In the genomic region with DNA sequence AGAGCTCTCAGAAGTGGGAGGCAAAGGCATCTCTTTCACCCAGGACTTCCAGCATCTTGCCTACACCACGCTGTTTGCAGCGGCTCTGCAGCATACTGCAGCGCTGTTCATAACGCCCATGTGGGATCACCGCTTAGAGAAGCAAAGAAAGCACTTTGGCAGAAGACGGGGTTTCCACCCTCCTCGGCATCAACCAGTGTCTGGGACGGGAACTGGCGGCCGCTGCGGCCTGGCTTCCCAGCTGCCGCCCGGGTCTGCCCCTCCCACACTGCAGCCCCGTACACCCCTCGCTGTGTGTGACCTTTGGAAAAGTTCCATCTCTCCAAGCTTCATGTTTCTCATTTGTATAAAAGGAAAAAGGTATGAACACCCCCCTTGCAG, we compare ENCODE assay signal across 8 cellular contexts. TPM values are rescaled to one million over a fixed set of nuclear protein-coding genes. Genes with fewer than 3 reads are reported as not detected.
DNase-seq lines count a peak whose midpoint lies in the region; ATAC-seq, FAIRE-seq and TF ChIP-seq lines count a peak whose summit lies in the region.

No MANE protein-coding gene starts in this region.

- H3K4me2 ChIP-seq in endothelial cell of umbilical vein (ENCODE audit: insufficient read depth, low read length): peak overlapping the region; percentile 41

- H3K27ac ChIP-seq in endothelial cell of umbilical vein (ENCODE audit: insufficient read depth, low read depth, low read length): no peak overlapping the region
- peak overlapping the region; percentile 78 for H3K27ac ChIP-seq in stomach smooth muscle (ENCODE audit: low read length)

- no peaks in the 10 kb centered on the region for H3K9me1 ChIP-seq in endothelial cell of umbilical vein (replicated peaks; ENCODE audit: control insufficient read depth, extremely low read depth, insufficient read depth, low read length)

- H3K4me1 ChIP-seq in endothelial cell of umbilical vein (ENCODE audit: control insufficient read depth, extremely low read depth, insufficient read depth, low read length): peaks cover 13% of the 10 kb centered on the region
- peaks cover 21% of the 10 kb centered on the region for H3K4me1 ChIP-seq in stomach smooth muscle (ENCODE audit: control insufficient read depth, insufficient read depth, low read length)

- no peaks in the 10 kb centered on the region for H3K27me3 ChIP-seq in MG63
- no peaks in the 10 kb centered on the region for H3K27me3 ChIP-seq in endothelial cell of umbilical vein (ENCODE audit: control insufficient read depth in 2 of 2, insufficient read depth in 2 of 2, low read length in 2 of 2)
- H3K27me3 ChIP-seq in stomach smooth muscle (ENCODE audit: control insufficient read depth in 1 of 2, insufficient read depth in 2 of 2, low read length in 2 of 2): no peaks in the 10 kb centered on the region

- no peaks in the 10 kb centered on the region for H3K27me3 Mint-ChIP-seq in activated CD8-positive, alpha-beta T cell treated with anti-CD3 and anti-CD28 coated beads for 36 hours
- no peaks in the 10 kb centered on the region for H3K27me3 Mint-ChIP-seq in memory B cell

- H2AFZ ChIP-seq in endothelial cell of umbilical vein (ENCODE audit: low read depth, low read length): peak overlapping the region; percentile 27

- no peaks in the 10 kb centered on the region for H3K9me3 ChIP-seq in MG63
- H3K9me3 ChIP-seq in endothelial cell of umbilical vein (replicated peaks; ENCODE audit: control insufficient read depth, insufficient read depth, low read length): no peaks in the 10 kb centered on the region
- no peaks in the 10 kb centered on the region for H3K9me3 ChIP-seq in stomach smooth muscle (ENCODE audit: control insufficient read depth in 2 of 2, low read length in 2 of 2)

- dilution Hi-C loops in endothelial cell of umbilical vein (cut with MboI; ENCODE audit: extremely low pct_ligation_motif_present, low sequenced_read_pairs): no loop called here

- TF ChIP-seq POLR2A in endothelial cell of umbilical vein (IDR thresholded peaks at IDR 0.05; ENCODE audit: low read depth, low read length): no peak

- H4K20me1 ChIP-seq in endothelial cell of umbilical vein (replicated peaks; ENCODE audit: control insufficient read depth, extremely low read depth, insufficient read depth, low read length): no peaks in the 10 kb centered on the region

- H3K4me1 Mint-ChIP-seq in activated CD8-positive, alpha-beta T cell treated with anti-CD3 and anti-CD28 coated beads for 36 hours (ENCODE audit: low read depth): peaks cover 46% of the 10 kb centered on the region
- H3K4me1 Mint-ChIP-seq in memory B cell: peaks cover 30% of the 10 kb centered on the region

- no TSS peak for BruUV-seq in endothelial cell of umbilical vein (replicated peaks; lab: Mats Ljungman, UMichigan)

- H3K79me2 ChIP-seq in endothelial cell of umbilical vein (ENCODE audit: control insufficient read depth, insufficient read depth, low read length): no peaks in the 10 kb centered on the region

- peak; percentile 38 for FAIRE-seq in endothelial cell of umbilical vein (lab: Jason Lieb, UNC)

- no peak for TF ChIP-seq CTCF in activated CD8-positive, alpha-beta T cell treated with anti-CD3 and anti-CD28 coated beads for 36 hours (IDR thresholded peaks at IDR 0.05)
- TF ChIP-seq CTCF in endothelial cell of umbilical vein (IDR thresholded peaks at IDR 0.05; ENCODE audit: extremely low read depth in 1 of 2, insufficient read depth in 1 of 2, low read depth in 1 of 2, low read length in 2 of 2): no peak

- peaks cover 6% of the 10 kb centered on the region for H3K36me3 Mint-ChIP-seq in activated CD8-positive, alpha-beta T cell treated with anti-CD3 and anti-CD28 coated beads for 36 hours (ENCODE audit: low read depth)
- H3K36me3 Mint-ChIP-seq in memory B cell: peaks cover 2% of the 10 kb centered on the region

- no peaks in the 10 kb centered on the region for H3K9me3 Mint-ChIP-seq in activated CD8-positive, alpha-beta T cell treated with anti-CD3 and anti-CD28 coated beads for 36 hours
- H3K9me3 Mint-ChIP-seq in memory B cell: no peaks in the 10 kb centered on the region

- H3K36me3 ChIP-seq in MG63 (no peaks in the 10 kb centered on the region), endothelial cell of umbilical vein (ENCODE audit: control insufficient read depth in 2 of 2, extremely low read depth in 1 of 2, insufficient read depth in 2 of 2, low read length in 2 of 2) (peaks cover 0 to 5% of the 10 kb centered on the region in 2 experiments), stomach smooth muscle (ENCODE audit: control insufficient read depth in 2 of 2, insufficient read depth in 2 of 2, low read length in 2 of 2) (peaks cover 4 to 6% of the 10 kb centered on the region in 2 donors)

- POLR2A ChIA-PET in activated CD8-positive, alpha-beta T cell treated with anti-CD3 and anti-CD28 coated beads for 36 hours (lab: Charles Lee): interaction anchor here (1.0 to 3.2 kb wide), 7 partner anchors 10 to 36 kb away, joined by 3 to 25 read pairs (median 4); a partner anchor contains a TSS
- POLR2A ChIA-PET in endothelial cell of umbilical vein (lab: Charles Lee): interaction anchor here (0.9 kb wide), 1 partner anchor 51 kb away, joined by 4 read pairs; no protein-coding TSS in a partner anchor

- peak overlapping the region; percentile 61 for H3K9ac ChIP-seq in endothelial cell of umbilical vein (replicated peaks; ENCODE audit: extremely low read depth, insufficient read depth, low read length)
- H3K9ac ChIP-seq in stomach smooth muscle (ENCODE audit: low read length in 2 of 2): peak overlapping the region; percentile 79 to 81

- H3K27ac Mint-ChIP-seq in activated CD8-positive, alpha-beta T cell treated with anti-CD3 and anti-CD28 coated beads for 36 hours: peak overlapping the region; percentile 83
- peak overlapping the region; percentile 99 for H3K27ac Mint-ChIP-seq in memory B cell

- peak overlapping the region; percentile 63 for H3K4me3 ChIP-seq in MG63
- peak overlapping the region; percentile 19 to 62 (median 50) for H3K4me3 ChIP-seq in endothelial cell of umbilical vein (replicated peaks in 1 of 3; ENCODE audit: insufficient read depth in 1 of 3, low read depth in 1 of 3, low read length in 3 of 3)
- H3K4me3 ChIP-seq in stomach smooth muscle (ENCODE audit: low read length in 2 of 2): peak overlapping the region; percentile 75 to 92

- intact Hi-C loops in activated CD8-positive, alpha-beta T cell treated with anti-CD3 and anti-CD28 coated beads for 36 hours (cut with micrococcal nuclease): no loop called here
- intact Hi-C loops in endothelial cell of umbilical vein (cut with micrococcal nuclease): loop anchor here (1.0 kb wide), 1 partner anchor 13 kb away; a partner anchor contains a TSS

- peak overlapping the region; percentile 99 for H3K4me3 Mint-ChIP-seq in activated CD8-positive, alpha-beta T cell treated with anti-CD3 and anti-CD28 coated beads for 36 hours
- H3K4me3 Mint-ChIP-seq in memory B cell: peak overlapping the region; percentile 96

- CTCF ChIA-PET in activated CD8-positive, alpha-beta T cell treated with anti-CD3 and anti-CD28 coated beads for 36 hours (lab: Charles Lee): no interaction called here
- CTCF ChIA-PET in endothelial cell of umbilical vein (lab: Charles Lee): no interaction called here

- DNase-seq in NCI-H748 (lab: John Stamatoyannopoulos, UW; ENCODE audit: unreplicated experiment): peak; percentile 38
- DNase-seq in NCI-H748 treated with DMSO at 0.1 percent for 48 hours (lab: John Stamatoyannopoulos, UW): no peak
- peak; percentile 34 for DNase-seq in MG63
- DNase-seq in activated CD8-positive, alpha-beta T cell treated with anti-CD3 and anti-CD28 coated beads for 36 hours: peak; percentile 55
- DNase-seq in endothelial cell of umbilical vein (ENCODE audit: low read depth, low spot score): no peak
- peak in 1 of 2 donors; percentile 27 for DNase-seq in memory B cell (ENCODE audit: low spot score in 2 of 2)

- ATAC-seq in activated CD8-positive, alpha-beta T cell treated with anti-CD3 and anti-CD28 coated beads for 36 hours: peak; percentile 32
- ATAC-seq in memory B cell (ENCODE audit: low read depth) (peak; percentile 41), HG03039 (IDR thresholded peaks at IDR 0.05; ENCODE audit: unreplicated experiment) (no peak)

RNA-seq across cellular contexts. Expression of a gene that starts 0.5 kb away (rescaled TPM):
- 2.6 and 3.6 TPM in 2 replicates for total RNA-seq in MG63 (2014; rRNA removed; shearing (Covaris generic); ENCODE audit: low replicate concordance)
- total RNA-seq in activated CD8-positive, alpha-beta T cell treated with anti-CD3 and anti-CD28 coated beads for 36 hours: 1 to 10 TPM; 4.6 to 4.9 TPM
- total RNA-seq in endothelial cell of umbilical vein: 8.7 and 11.0 TPM in 2 replicates
- polyA plus RNA-seq in endothelial cell of umbilical vein: 9.3 and 9.6 TPM in 2 replicates
- polyA plus RNA-seq in endothelial cell of umbilical vein (2011; cell fraction: cytosol; rRNA removed): 6.6 and 7.1 TPM in 2 replicates
- 7.1 TPM in 2 replicates for polyA plus RNA-seq in endothelial cell of umbilical vein (2011; cell fraction: nucleus; rRNA removed)
- 4.5 and 5.3 TPM in 2 replicates for polyA plus RNA-seq in endothelial cell of umbilical vein (2012)
- polyA minus RNA-seq in endothelial cell of umbilical vein: 7.7 and 10.6 TPM in 2 replicates
- 5.8 TPM for polyA minus RNA-seq in endothelial cell of umbilical vein (2011; cell fraction: cytosol; rRNA and poly(A)+ RNA removed)
- 4.5 and 4.6 TPM in 2 replicates for polyA minus RNA-seq in endothelial cell of umbilical vein (2011; cell fraction: nucleus; rRNA and poly(A)+ RNA removed)

RNA-seq across cellular contexts. Expression of a gene that starts 13.4 kb away (rescaled TPM):
- 26.8 and 33.2 TPM in 2 replicates for total RNA-seq in MG63 (2014; rRNA removed; shearing (Covaris generic); ENCODE audit: low replicate concordance)
- 10 to 100 TPM; 46.0 to 47.3 TPM for total RNA-seq in activated CD8-positive, alpha-beta T cell treated with anti-CD3 and anti-CD28 coated beads for 36 hours
- 31.0 and 33.5 TPM in 2 replicates for total RNA-seq in endothelial cell of umbilical vein
- 32.4 and 33.4 TPM in 2 replicates for polyA plus RNA-seq in endothelial cell of umbilical vein
- polyA plus RNA-seq in endothelial cell of umbilical vein (2011; cell fraction: cytosol; rRNA removed): 20.6 and 20.8 TPM in 2 replicates
- 49.7 and 51.3 TPM in 2 replicates for polyA plus RNA-seq in endothelial cell of umbilical vein (2011; cell fraction: nucleus; rRNA removed)
- 17.4 and 18.1 TPM in 2 replicates for polyA plus RNA-seq in endothelial cell of umbilical vein (2012)
- polyA minus RNA-seq in endothelial cell of umbilical vein: 21.5 and 29.3 TPM in 2 replicates
- polyA minus RNA-seq in endothelial cell of umbilical vein (2011; cell fraction: cytosol; rRNA and poly(A)+ RNA removed): 16.2 TPM
- polyA minus RNA-seq in endothelial cell of umbilical vein (2011; cell fraction: nucleus; rRNA and poly(A)+ RNA removed): 18.3 and 19.4 TPM in 2 replicates

RNA-seq across cellular contexts. Expression of a gene that starts 13.7 kb away (rescaled TPM):
- 88.3 and 102 TPM in 2 replicates for total RNA-seq in MG63 (2014; rRNA removed; shearing (Covaris generic); ENCODE audit: low replicate concordance)
- 100 to 1,000 TPM; 127 to 128 TPM for total RNA-seq in activated CD8-positive, alpha-beta T cell treated with anti-CD3 and anti-CD28 coated beads for 36 hours
- total RNA-seq in endothelial cell of umbilical vein: 104 and 106 TPM in 2 replicates
- 116 TPM in 2 replicates for polyA plus RNA-seq in endothelial cell of umbilical vein
- polyA plus RNA-seq in endothelial cell of umbilical vein (2011; cell fraction: cytosol; rRNA removed): 88.1 and 97.4 TPM in 2 replicates
- polyA plus RNA-seq in endothelial cell of umbilical vein (2011; cell fraction: nucleus; rRNA removed): 213 and 215 TPM in 2 replicates
- 103 and 108 TPM in 2 replicates for polyA plus RNA-seq in endothelial cell of umbilical vein (2012)
- polyA minus RNA-seq in endothelial cell of umbilical vein: 136 and 158 TPM in 2 replicates
- polyA minus RNA-seq in endothelial cell of umbilical vein (2011; cell fraction: cytosol; rRNA and poly(A)+ RNA removed): 36.8 TPM
- polyA minus RNA-seq in endothelial cell of umbilical vein (2011; cell fraction: nucleus; rRNA and poly(A)+ RNA removed): 84.8 and 95.7 TPM in 2 replicates

RNA-seq across cellular contexts. Expression of a gene that starts 21.5 kb away (rescaled TPM):
- total RNA-seq in MG63 (2014; rRNA removed; shearing (Covaris generic); ENCODE audit: low replicate concordance): 27.9 and 31.4 TPM in 2 replicates
- 10 to 100 TPM; 17.2 to 18.8 TPM for total RNA-seq in activated CD8-positive, alpha-beta T cell treated with anti-CD3 and anti-CD28 coated beads for 36 hours
- 19.6 and 21.8 TPM in 2 replicates for total RNA-seq in endothelial cell of umbilical vein
- 34.2 and 36.0 TPM in 2 replicates for polyA plus RNA-seq in endothelial cell of umbilical vein
- 30.7 and 37.0 TPM in 2 replicates for polyA plus RNA-seq in endothelial cell of umbilical vein (2011; cell fraction: cytosol; rRNA removed)
- 13.5 and 15.9 TPM in 2 replicates for polyA plus RNA-seq in endothelial cell of umbilical vein (2011; cell fraction: nucleus; rRNA removed)
- 20.9 and 24.0 TPM in 2 replicates for polyA plus RNA-seq in endothelial cell of umbilical vein (2012)
- polyA minus RNA-seq in endothelial cell of umbilical vein: 14.7 and 15.8 TPM in 2 replicates
- 28.3 TPM for polyA minus RNA-seq in endothelial cell of umbilical vein (2011; cell fraction: cytosol; rRNA and poly(A)+ RNA removed)
- polyA minus RNA-seq in endothelial cell of umbilical vein (2011; cell fraction: nucleus; rRNA and poly(A)+ RNA removed): 4.0 and 4.2 TPM in 2 replicates

Comparison
In these comparisons a context has a peak if more than half of its experiments do, and no peak if none do; other contexts are left out.
1. DNase-seq: peak in NCI-H748 (single experiment), MG63 (single experiment) and activated CD8-positive, alpha-beta T cell treated with anti-CD3 and anti-CD28 coated beads for 36 hours (single experiment); none in NCI-H748 treated with DMSO at 0.1 percent for 48 hours (single experiment) and endothelial cell of umbilical vein (single experiment).
2. Peak in every context shown above with its lines, with median percentiles within 50 percentile points of each other: H3K4me3 ChIP-seq.